In genomic region chr1:3292051-3292722, GRCh38 we compare ENCODE assay signal across 15 cellular contexts.
"Had no signal": no experiment of that assay in that cellular context is flagged by ENCODE, and none has a peak within 500 bp of the region (broad histone marks: within the 10 kb centered on the region; RNA-seq: fewer than 3 reads in every experiment).

No MANE protein-coding gene starts in this region.

- H3K27ac ChIP-seq: esophagus squamous epithelium, tibial artery, vagina had no signal

- H3K36me3 ChIP-seq: esophagus squamous epithelium, vagina had no signal

- H3K4me3 ChIP-seq: esophagus squamous epithelium, tibial artery, vagina had no signal

- H3K4me1 ChIP-seq: esophagus squamous epithelium, vagina had no signal

- H3K9me3 ChIP-seq: esophagus squamous epithelium, tibial artery, vagina had no signal

- DNase-seq: activated CD4-positive, alpha-beta memory T cell treated with anti-CD3 and anti-CD28 coated beads, Interleukin-2, amount 10 ng/mL, durations not matched to agents 7 days and 5 days; activated CD4-positive, alpha-beta T cell treated with anti-CD3 and anti-CD28 coated beads for 48 hours; activated CD4-positive, CD25-positive, alpha-beta regulatory T cell; activated naive CD4-positive, alpha-beta T cell treated with anti-CD3 and anti-CD28 coated beads, Interleukin-2, amount 50 U/mL, for 16 hours; activated T-cell treated with anti-CD3 and anti-CD28 coated beads, Interleukin-2, amount 50 U/mL, for 24 hours; aorta; effector memory CD4-positive, alpha-beta T cell; esophagus squamous epithelium; hippocampal formation; islet precursor cell; stimulated activated CD4-positive, alpha-beta T cell treated with anti-CD3 and anti-CD28 coated beads, Interleukin-2, amount 100 ng/mL, for 24 hours; stimulated activated naive CD4-positive, alpha-beta T cell treated with Interleukin-2 at 50 U/mL for 16 hours; T1000; tibial artery had no signal

- H3K27me3 ChIP-seq: tibial artery had no signal
